In genomic region chr19:38384209-38385027, GRCh38 we compare ENCODE assay signal across 13 cellular contexts. TPM values are rescaled to one million over a fixed set of nuclear protein-coding genes. Genes with fewer than 3 reads are reported as not detected.
A peak's percentile ranks its signal among the peaks of the same experiment; 100 is the strongest.
DNase-seq lines count a peak whose midpoint lies in the region; ATAC-seq and TF ChIP-seq lines count a peak whose summit lies in the region.
"Had no signal": no experiment of that assay in that cellular context is flagged by ENCODE, and none has a peak within 500 bp of the region (broad histone marks: within the 10 kb centered on the region; RNA-seq: fewer than 3 reads in every experiment).

No MANE protein-coding gene starts in this region.

- POLR2A ChIA-PET in activated CD8-positive, alpha-beta T cell treated with anti-CD3 and anti-CD28 coated beads, Interleukin-2, amount 10 ng/mL, durations not matched to agents 7 days and 5 days (lab: Charles Lee), result interaction anchor here (1.2 to 1.6 kb wide), 4 partner anchors 9 to 49 kb away, joined by 3 to 5 read pairs (median 4); partner anchors contain the start of gene CATSPERG

- ATAC-seq in HG03097 (IDR thresholded peaks at IDR 0.05; ENCODE audit: low FRiP score, unreplicated experiment), result no peak
- ATAC-seq in HG03175 (IDR thresholded peaks at IDR 0.05; ENCODE audit: unreplicated experiment), result no peak
- ATAC-seq in HG02623 (IDR thresholded peaks at IDR 0.05; ENCODE audit: unreplicated experiment), result no peak
- no peak for ATAC-seq in activated CD8-positive, alpha-beta T cell treated with anti-CD3 and anti-CD28 coated beads, Interleukin-2, amount 10 ng/mL, durations not matched to agents 7 days and 5 days

- intact Hi-C loops in mammary epithelial cell (cut with micrococcal nuclease), result no loop called here

- BruUV-seq in mammary epithelial cell (replicated peaks; lab: Mats Ljungman, UMichigan), result no TSS peak

- H3K27ac ChIP-seq in mammary epithelial cell (ENCODE audit: insufficient read depth, low read depth, low read length), result no peak overlapping the region
- H3K27ac ChIP-seq: skin epidermis had no signal

- CTCF ChIA-PET in mammary epithelial cell (lab: Charles Lee; ENCODE audit: low non-redundant PET), result no interaction called here
- CTCF ChIA-PET in activated CD8-positive, alpha-beta T cell treated with anti-CD3 and anti-CD28 coated beads, Interleukin-2, amount 10 ng/mL, durations not matched to agents 7 days and 5 days (lab: Charles Lee), result interaction anchor here (0.9 to 2.1 kb wide), 4 partner anchors 9 to 18 kb away, joined by 3 to 7 read pairs (median 4); partner anchors contain the start of genes FAM98C and PSMD8

- WGBS in mammary epithelial cell (ENCODE audit: low coverage, missing lambda C conversion rate), result 89% methylated on average over 10 of the region's 10 CpGs

- peaks cover 31% of the 10 kb centered on the region for H3K36me3 Mint-ChIP-seq in mesothelial cell of epicardium
- H3K36me3 Mint-ChIP-seq in activated CD8-positive, alpha-beta T cell treated with anti-CD3 and anti-CD28 coated beads, Interleukin-2, amount 10 ng/mL, durations not matched to agents 7 days and 5 days (ENCODE audit: low read depth), result peaks cover 42% of the 10 kb centered on the region

- peaks cover 11% of the 10 kb centered on the region for H3K27me3 Mint-ChIP-seq in mesothelial cell of epicardium (ENCODE audit: low read depth)
- peaks cover 11% of the 10 kb centered on the region for H3K27me3 Mint-ChIP-seq in activated CD8-positive, alpha-beta T cell treated with anti-CD3 and anti-CD28 coated beads, Interleukin-2, amount 10 ng/mL, durations not matched to agents 7 days and 5 days (ENCODE audit: low read depth)

- dilution Hi-C loops in mammary epithelial cell (cut with HindIII; ENCODE audit: low sequenced_read_pairs), result loop anchor here (5.0 kb wide), 2 partner anchors 38 to 67 kb away; partner anchors contain the start of genes KCNK6 and YIF1B

- peaks cover 19% of the 10 kb centered on the region for H3K36me3 ChIP-seq in mammary epithelial cell (ENCODE audit: insufficient read depth, low read length)

- H3K27ac Mint-ChIP-seq in mesothelial cell of epicardium, result peak overlapping the region; percentile 12
- H3K27ac Mint-ChIP-seq in activated CD8-positive, alpha-beta T cell treated with anti-CD3 and anti-CD28 coated beads, Interleukin-2, amount 10 ng/mL, durations not matched to agents 7 days and 5 days, result no peak overlapping the region
- H3K27ac Mint-ChIP-seq: memory B cell had no signal

- H3K4me3 Mint-ChIP-seq in mesothelial cell of epicardium, result no peak overlapping the region
- no peak overlapping the region for H3K4me3 Mint-ChIP-seq in activated CD8-positive, alpha-beta T cell treated with anti-CD3 and anti-CD28 coated beads, Interleukin-2, amount 10 ng/mL, durations not matched to agents 7 days and 5 days

- no peak overlapping the region for H3K9ac ChIP-seq in mammary epithelial cell (ENCODE audit: insufficient read depth, low read length)

- TF ChIP-seq CTCF in mammary epithelial cell (conservative IDR thresholded peaks at IDR 0.05 in 1 of 2, IDR thresholded peaks at IDR 0.05 in 1 of 2; ENCODE audit: extremely low read depth in 1 of 2, insufficient read depth in 1 of 2, low read depth in 1 of 2, low read length in 2 of 2), result peak in 1 of 2 donors; percentile 14
- no peak for TF ChIP-seq CTCF in mesothelial cell of epicardium (IDR thresholded peaks at IDR 0.05; ENCODE audit: unreplicated experiment)

- peaks cover 10% of the 10 kb centered on the region for H3K4me1 Mint-ChIP-seq in mesothelial cell of epicardium
- H3K4me1 Mint-ChIP-seq in activated CD8-positive, alpha-beta T cell treated with anti-CD3 and anti-CD28 coated beads, Interleukin-2, amount 10 ng/mL, durations not matched to agents 7 days and 5 days (ENCODE audit: low read depth), result peaks cover 18% of the 10 kb centered on the region

- H3K4me3 ChIP-seq in mammary epithelial cell (replicated peaks in 1 of 3; ENCODE audit: insufficient read depth in 1 of 3, low read depth in 2 of 3, low read length in 3 of 3), result no peak overlapping the region
- H3K4me3 ChIP-seq: skin epidermis had no signal

- no peak overlapping the region for H2AFZ ChIP-seq in mammary epithelial cell (ENCODE audit: low read depth, low read length)

- peak; percentile 52 for DNase-seq in ELR (ENCODE audit: low read depth)
- DNase-seq in LHCN-M2 (ENCODE audit: low read depth), result peak; percentile 11
- DNase-seq in mammary epithelial cell, result peak; percentile 22
- no peak for DNase-seq in mesothelial cell of epicardium (ENCODE audit: low spot score in 2 of 2, unreplicated experiment in 2 of 2)
- no peak for DNase-seq in activated CD8-positive, alpha-beta T cell treated with anti-CD3 and anti-CD28 coated beads, Interleukin-2, amount 10 ng/mL, durations not matched to agents 7 days and 5 days
- DNase-seq: DND-41; stimulated activated naive CD4-positive, alpha-beta T cell treated with Interleukin-2 at 50 U/mL for 16 hours had no signal

- H3K4me2 ChIP-seq in mammary epithelial cell (ENCODE audit: insufficient read depth, low read depth, low read length), result no peak overlapping the region

- H3K4me1 ChIP-seq in mammary epithelial cell (ENCODE audit: insufficient read depth, low read length), result peaks cover 24% of the 10 kb centered on the region

- in situ Hi-C loops in mammary epithelial cell (cut with MboI; ENCODE audit: low sequenced_read_pairs in 2 of 2), result no loop called here

- peaks cover 6% of the 10 kb centered on the region for H3K79me2 ChIP-seq in mammary epithelial cell (ENCODE audit: insufficient read depth, low read length)

- H3K27me3 ChIP-seq in mammary epithelial cell (ENCODE audit: insufficient read depth, low read length), result no peaks in the 10 kb centered on the region

- H4K20me1 ChIP-seq in mammary epithelial cell (ENCODE audit: insufficient read depth, low read length), result peaks cover 2% of the 10 kb centered on the region

- H3K9me3 Mint-ChIP-seq in mesothelial cell of epicardium, result no peaks in the 10 kb centered on the region
- H3K9me3 Mint-ChIP-seq in activated CD8-positive, alpha-beta T cell treated with anti-CD3 and anti-CD28 coated beads, Interleukin-2, amount 10 ng/mL, durations not matched to agents 7 days and 5 days (ENCODE audit: insufficient read depth), result no peaks in the 10 kb centered on the region
- H3K9me3 Mint-ChIP-seq: activated naive CD4-positive, alpha-beta T cell treated with anti-CD3 and anti-CD28 coated beads, Interleukin-2, amount 50 U/mL, for 24 hours; memory B cell had no signal

- no peaks in the 10 kb centered on the region for H3K9me3 ChIP-seq in mammary epithelial cell (replicated peaks; ENCODE audit: insufficient read depth, low read length)

RNA-seq across cellular contexts. Expression of gene GGN, which starts 3.4 kb away (rescaled TPM):
- total RNA-seq in LHCN-M2 (2014; rRNA removed) (1.3 and 2.6 TPM in 2 replicates), mammary epithelial cell (under 1 TPM; 0.17 to 0.68 TPM), mesothelial cell of epicardium (1.3 to 2.4 TPM (median 2.0 TPM) in 3 replicates)
- polyA plus RNA-seq in LHCN-M2 (2012), result 1.4 TPM
- polyA plus RNA-seq in mammary epithelial cell, result not detected
- polyA minus RNA-seq in mammary epithelial cell, result not detected
- not detected for total RNA-seq in activated CD8-positive, alpha-beta T cell treated with anti-CD3 and anti-CD28 coated beads, Interleukin-2, amount 10 ng/mL, durations not matched to agents 7 days and 5 days

RNA-seq across cellular contexts. Expression of gene SPRED3, which starts 4.1 kb away (rescaled TPM):
- total RNA-seq in LHCN-M2 (2014; rRNA removed) (5.6 and 6.9 TPM in 2 replicates), mammary epithelial cell (1 to 10 TPM in 1 of 2 donors, under 1 TPM in 1; 0.83 to 6.1 TPM), mesothelial cell of epicardium (6.7 to 7.1 TPM (median 7.0 TPM) in 3 replicates)
- polyA plus RNA-seq in LHCN-M2 (2012), result 5.9 TPM
- polyA plus RNA-seq in mammary epithelial cell, result 0.43 TPM
- 0.36 TPM for polyA minus RNA-seq in mammary epithelial cell
- total RNA-seq in activated CD8-positive, alpha-beta T cell treated with anti-CD3 and anti-CD28 coated beads, Interleukin-2, amount 10 ng/mL, durations not matched to agents 7 days and 5 days, result 1 to 10 TPM in 1 of 2 experiments, under 1 TPM in 1; 0.90 to 1.3 TPM

RNA-seq across cellular contexts. Expression of gene PSMD8, which starts 10.0 kb away (rescaled TPM):
- total RNA-seq in LHCN-M2 (2014; rRNA removed) (399 and 568 TPM in 2 replicates), mammary epithelial cell (100 to 1,000 TPM; 247 to 401 TPM), mesothelial cell of epicardium (131 to 144 TPM (median 135 TPM) in 3 replicates)
- 408 TPM for polyA plus RNA-seq in LHCN-M2 (2012)
- 458 TPM for polyA plus RNA-seq in mammary epithelial cell
- 202 TPM for polyA minus RNA-seq in mammary epithelial cell
- 100 to 1,000 TPM; 173 to 187 TPM for total RNA-seq in activated CD8-positive, alpha-beta T cell treated with anti-CD3 and anti-CD28 coated beads, Interleukin-2, amount 10 ng/mL, durations not matched to agents 7 days and 5 days

RNA-seq across cellular contexts. Expression of gene FAM98C, which starts 18.5 kb away (rescaled TPM):
- total RNA-seq in LHCN-M2 (2014; rRNA removed) (21.2 TPM in 2 replicates), mammary epithelial cell (10 to 100 TPM; 10.5 to 14.9 TPM), mesothelial cell of epicardium (17.9 to 20.6 TPM (median 18.8 TPM) in 3 replicates)
- polyA plus RNA-seq in LHCN-M2 (2012), result 17.8 TPM
- polyA plus RNA-seq in mammary epithelial cell, result 9.2 TPM
- polyA minus RNA-seq in mammary epithelial cell, result 19.3 TPM
- 10 to 100 TPM; 21.0 to 25.9 TPM for total RNA-seq in activated CD8-positive, alpha-beta T cell treated with anti-CD3 and anti-CD28 coated beads, Interleukin-2, amount 10 ng/mL, durations not matched to agents 7 days and 5 days

RNA-seq across cellular contexts. Expression of gene RASGRP4, which starts 41.6 kb away (rescaled TPM):
- total RNA-seq in LHCN-M2 (2014; rRNA removed) (not detected in 2 replicates), mammary epithelial cell (not detected), mesothelial cell of epicardium (1.1 to 1.7 TPM (median 1.2 TPM) in 3 replicates)
- 0.13 TPM for polyA plus RNA-seq in LHCN-M2 (2012)
- polyA plus RNA-seq in mammary epithelial cell, result not detected
- polyA minus RNA-seq in mammary epithelial cell, result not detected
- under 1 TPM; 0.42 to 0.50 TPM for total RNA-seq in activated CD8-positive, alpha-beta T cell treated with anti-CD3 and anti-CD28 coated beads, Interleukin-2, amount 10 ng/mL, durations not matched to agents 7 days and 5 days

Comparison
In these comparisons a context has a peak if more than half of its experiments do, and no peak if none do; other contexts are left out.
1. DNase-seq: peak in ELR (single experiment), LHCN-M2 (single experiment) and mammary epithelial cell (single experiment); none in mesothelial cell of epicardium (0 of 2) and activated CD8-positive, alpha-beta T cell treated with anti-CD3 and anti-CD28 coated beads, Interleukin-2, amount 10 ng/mL, durations not matched to agents 7 days and 5 days (single experiment).